Comparison of ENCODE assay signal across 12 cellular contexts in the genomic region with DNA sequence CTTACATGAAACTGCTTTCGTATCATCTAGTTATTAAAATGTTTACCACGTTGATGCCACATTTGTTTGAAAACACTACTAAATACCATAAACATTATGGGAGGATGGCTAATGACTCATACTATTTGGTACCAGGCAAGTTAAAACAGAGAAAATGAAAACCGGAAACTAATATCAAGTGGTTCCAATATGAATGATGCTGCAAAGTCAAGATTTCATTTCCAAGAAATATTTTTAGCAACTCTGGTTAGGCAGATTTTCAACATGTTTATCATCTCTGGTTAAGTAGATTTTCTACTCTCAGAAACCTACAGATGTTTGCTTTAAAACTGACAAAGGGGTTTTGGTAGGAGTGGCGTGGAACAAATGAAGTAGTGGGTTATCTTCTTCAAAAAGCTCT. TPM values are rescaled to one million over a fixed set of nuclear protein-coding genes. Genes with fewer than 3 reads are reported as not detected.
DNase-seq lines count a peak whose midpoint lies in the region; ATAC-seq, FAIRE-seq and TF ChIP-seq lines count a peak whose summit lies in the region.
"Had no signal": no experiment of that assay in that cellular context is flagged by ENCODE, and none has a peak within 500 bp of the region (broad histone marks: within the 10 kb centered on the region; RNA-seq: fewer than 3 reads in every experiment).

No MANE protein-coding gene starts in this region.

- intact Hi-C loops in pancreas (cut with DNase I) = no loop called here

- H3K27me3 ChIP-seq in pancreas = no peaks in the 10 kb centered on the region

- H3K36me3 ChIP-seq in pancreas = no peaks in the 10 kb centered on the region

- FAIRE-seq in pancreas (lab: Jason Lieb, UNC) = no peak

- POLR2A ChIA-PET in RWPE1 (lab: Yijun Ruan, JAX; ENCODE audit: low non-redundant PET) = interaction anchor here (0.5 kb wide), 1 partner anchor 259 kb away, joined by 4 read pairs; no protein-coding TSS in a partner anchor

- ATAC-seq in HG02623 (IDR thresholded peaks at IDR 0.05; ENCODE audit: unreplicated experiment) (no peak), pancreas (no peak)

- TF ChIP-seq CTCF in GM10266 (IDR thresholded peaks at IDR 0.05; ENCODE audit: control insufficient read depth, insufficient read depth, low read depth, missing control alignments) (no peak), RWPE1 (conservative IDR thresholded peaks at IDR 0.05; ENCODE audit: low read depth) (no peak), pancreas (IDR thresholded peaks at IDR 0.05) (no peak)

- H3K27ac ChIP-seq in RWPE1 = peak overlapping the region; percentile 99
- H3K27ac ChIP-seq in pancreas = no peak overlapping the region

- 82 to 90% methylated on average over 4 of the region's 4 CpGs for WGBS in pancreas, 2 donors

- H3K4me1 ChIP-seq in pancreas = no peaks in the 10 kb centered on the region

- DNase-seq in GM10266 (ENCODE audit: extremely low spot score) = peak; percentile 31
- peak; percentile 55 for DNase-seq in HCEC 1CT
- peak; percentile 87 for DNase-seq in RWPE1 (ENCODE audit: low spot score)
- peak; percentile 83 for DNase-seq in fibroblast of peridontal ligament (ENCODE audit: extremely low read depth)
- no peak for DNase-seq in C1 segment of cervical spinal cord (lab: John Stamatoyannopoulos, UW)
- no peak for DNase-seq in HK-2 (ENCODE audit: unreplicated experiment)
- DNase-seq in pancreas = no peak
- DNase-seq: activated T-cell treated with anti-CD3 and anti-CD28 coated beads, Interleukin-2, amount 50 U/mL, for 4 hours; erythroblast; NCI-H446; stimulated activated CD4-positive, alpha-beta T cell treated with anti-CD3 and anti-CD28 coated beads, Interleukin-4, amount 100 ng/mL, for 24 hours had no signal

- CTCF ChIA-PET in RWPE1 (lab: Yijun Ruan, JAX) = interaction anchor here (0.6 to 1.1 kb wide), 3 partner anchors 26 to 146 kb away, joined by 3 to 4 read pairs (median 3); no protein-coding TSS in a partner anchor

- H3K4me3 ChIP-seq in pancreas = no peak overlapping the region

- H3K9me3 ChIP-seq in pancreas = no peaks in the 10 kb centered on the region

RNA-seq across cellular contexts. Expression of a gene that starts 4.9 kb away (rescaled TPM):
- total RNA-seq in pancreas = 10 to 100 TPM in 1 of 6 donors, 1 to 10 TPM in 3, under 1 TPM in 2; 0.51 to 15.0 (median 1.8) TPM
- polyA plus RNA-seq in pancreas = 1 to 10 TPM in 1 of 2 donors, under 1 TPM in 1; 0.38 to 1.9 TPM

Comparison
In these comparisons a context has a peak if more than half of its experiments do, and no peak if none do; other contexts are left out.
1. DNase-seq: peak in GM10266 (single experiment), HCEC 1CT (single experiment), RWPE1 (single experiment) and fibroblast of peridontal ligament (single experiment); none in C1 segment of cervical spinal cord (0 of 14), HK-2 (single experiment) and pancreas (0 of 6).